Comparison of ENCODE assay signal across 31 cellular contexts in the genomic region with DNA sequence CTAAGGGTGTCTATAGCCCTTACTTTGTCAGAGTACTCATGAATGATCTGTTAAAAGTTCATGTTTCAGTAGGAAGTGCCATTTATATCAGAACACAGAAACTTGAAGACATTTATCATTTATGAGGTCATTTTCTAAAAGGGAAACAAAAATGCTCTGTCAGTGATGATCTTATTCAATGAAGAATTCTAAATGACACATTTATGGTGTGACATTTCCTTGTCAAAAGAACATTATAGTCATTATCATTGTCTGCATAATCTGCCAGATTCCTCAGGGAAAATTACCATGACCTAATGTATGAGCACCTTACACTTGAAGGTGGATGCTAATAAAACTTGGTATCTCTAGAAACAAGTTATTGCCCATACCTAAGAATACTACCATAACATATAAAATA.
"Had no signal": no experiment of that assay in that cellular context is flagged by ENCODE, and none has a peak within 500 bp of the region (broad histone marks: within the 10 kb centered on the region; RNA-seq: fewer than 3 reads in every experiment).

No MANE protein-coding gene starts in this region.

- H3K4me2 ChIP-seq: neural progenitor cell had no signal

- H3K27ac ChIP-seq: left lung, lower lobe of right lung, neural progenitor cell, neutrophil, ovary, skin epidermis, stomach, testis, thyroid gland, transverse colon, upper lobe of left lung, vagina had no signal

- H3K27me3 ChIP-seq: left lung, neural progenitor cell, neutrophil, ovary, stomach, testis, thyroid gland, transverse colon, upper lobe of left lung, vagina had no signal

- H3K4me1 ChIP-seq: left lung, lower lobe of right lung, neural progenitor cell, stomach, testis, thyroid gland, transverse colon, upper lobe of left lung, vagina had no signal

- H3K27me3 Mint-ChIP-seq: naive thymus-derived CD8-positive, alpha-beta T cell; progenitor cell of endocrine pancreas; stimulated activated naive B cell treated with anti-CD40 and anti-IgM and Interleukin-4, amounts not matched to agents 10 μg/mL and 1 μg/mL and 100 μg/mL, for 72 hours had no signal

- ATAC-seq: left colon; left lung; lower lobe of right lung; naive thymus-derived CD8-positive, alpha-beta T cell; right cardiac atrium; sciatic nerve; stimulated activated naive B cell treated with anti-CD40 and anti-IgM and Interleukin-4, amounts not matched to agents 10 μg/mL and 1 μg/mL and 100 μg/mL, for 72 hours; stimulated activated naive CD8-positive, alpha-beta T cell treated with anti-CD3 and anti-CD28 coated beads, Interleukin-15, Interleukin-2, amounts not matched to agents 100 U/mL and 50 U/mL, for 24 hours had no signal

- H2AFZ ChIP-seq: neural progenitor cell had no signal

- H3K4me3 ChIP-seq: left lung, lower lobe of right lung, neural progenitor cell, ovary, skin epidermis, stomach, testis, thyroid gland, transverse colon, upper lobe of left lung, vagina had no signal

- H3K4me3 Mint-ChIP-seq: immature natural killer cell; naive thymus-derived CD8-positive, alpha-beta T cell; nephron; neural progenitor cell; stimulated activated naive B cell treated with anti-CD40 and anti-IgM and Interleukin-4, amounts not matched to agents 10 μg/mL and 1 μg/mL and 100 μg/mL, for 72 hours had no signal

- H3K4me1 Mint-ChIP-seq: immature natural killer cell; naive thymus-derived CD8-positive, alpha-beta T cell; nephron; neural progenitor cell; stimulated activated naive B cell treated with anti-CD40 and anti-IgM and Interleukin-4, amounts not matched to agents 10 μg/mL and 1 μg/mL and 100 μg/mL, for 72 hours had no signal

- H3K9me3 ChIP-seq: lower lobe of right lung, neutrophil, ovary, stomach, testis, thyroid gland, upper lobe of left lung, vagina had no signal

- H3K36me3 Mint-ChIP-seq: immature natural killer cell; naive thymus-derived CD8-positive, alpha-beta T cell; neural progenitor cell; stimulated activated naive B cell treated with anti-CD40 and anti-IgM and Interleukin-4, amounts not matched to agents 10 μg/mL and 1 μg/mL and 100 μg/mL, for 72 hours had no signal

- H3K9ac ChIP-seq: neural progenitor cell had no signal

- DNase-seq: hypothalamus; immature natural killer cell; kidney; left colon; left lung; lower lobe of right lung; mammary epithelial cell; mesenchymal stem cell; naive thymus-derived CD8-positive, alpha-beta T cell; occipital lobe; ovary; retina; right cardiac atrium; stimulated activated CD4-positive, alpha-beta T cell treated with anti-CD3 and anti-CD28 coated beads, Interleukin-12 subunit alpha, Interleukin-12 subunit beta, amount 100 ng/mL, for 4 hours; stimulated activated CD4-positive, alpha-beta T cell treated with anti-CD3 and anti-CD28 coated beads, Interleukin-15, amount 100 ng/mL, for 24 hours; stimulated activated CD4-positive, alpha-beta T cell treated with anti-CD3 and anti-CD28 coated beads, Interleukin-2, amount 100 ng/mL, for 24 hours; stimulated activated CD4-positive, alpha-beta T cell treated with anti-CD3 and anti-CD28 coated beads, Interleukin-4, amount 100 ng/mL, for 1 hour; stimulated activated naive B cell treated with anti-CD40 and anti-IgM and Interleukin-4, amounts not matched to agents 10 μg/mL and 1 μg/mL and 100 μg/mL, for 72 hours; stimulated activated naive CD8-positive, alpha-beta T cell treated with anti-CD3 and anti-CD28 coated beads, Interleukin-15, Interleukin-2, amounts not matched to agents 100 U/mL and 50 U/mL, for 24 hours; stomach; testis; thyroid gland; transverse colon; upper lobe of left lung had no signal

- H3K36me3 ChIP-seq: left lung, lower lobe of right lung, neural progenitor cell, neutrophil, ovary, stomach, thyroid gland, transverse colon, upper lobe of left lung, vagina had no signal
